In genomic region chr12:65895759-65896656, GRCh38 we compare ENCODE assay signal across 13 cellular contexts.
DNase-seq lines count a peak whose midpoint lies in the region; ATAC-seq and TF ChIP-seq lines count a peak whose summit lies in the region.
"Had no signal": no experiment of that assay in that cellular context is flagged by ENCODE, and none has a peak within 500 bp of the region (broad histone marks: within the 10 kb centered on the region; RNA-seq: fewer than 3 reads in every experiment).

No MANE protein-coding gene starts in this region.

- no TSS peak for BruUV-seq in Panc1 (replicated peaks; lab: Mats Ljungman, UMichigan)

- intact Hi-C loops in Panc1 (cut with micrococcal nuclease; ENCODE audit: unreplicated experiment): loop anchor here (5.0 kb wide), 1 partner anchor 191 kb away; no protein-coding TSS in a partner anchor
- intact Hi-C loops in activated CD4-positive, alpha-beta T cell treated with anti-CD3 and anti-CD28 coated beads, Interleukin-2, amount 10 ng/mL, durations not matched to agents 24 days and 14 days (cut with micrococcal nuclease): no loop called here
- intact Hi-C loops in posterior cingulate gyrus (cut with DNase I): no loop called here

- H3K4me3 ChIP-seq in Panc1 (ENCODE audit: low read depth in 2 of 2, low read length in 2 of 2) (peak overlapping the region; percentile 6 to 38; a peak in 2 of 4 replicates), neuron (ENCODE audit: low read length) (peak overlapping the region; percentile 7)
- H3K4me3 ChIP-seq: spleen had no signal

- H2AFZ ChIP-seq in neuron (ENCODE audit: low read depth, low read length): peak overlapping the region; percentile 85

- H3K9me3 Mint-ChIP-seq in activated CD4-positive, alpha-beta T cell treated with anti-CD3 and anti-CD28 coated beads, Interleukin-2, amount 10 ng/mL, durations not matched to agents 24 days and 14 days: no peaks in the 10 kb centered on the region

- peak; percentile 96 for DNase-seq in Caki2 (ENCODE audit: low read depth)
- no peak for DNase-seq in Panc1 (ENCODE audit: low read depth, low spot score)
- DNase-seq in foreskin keratinocyte: no peak
- no peak for DNase-seq in activated CD4-positive, alpha-beta T cell treated with anti-CD3 and anti-CD28 coated beads, Interleukin-2, amount 10 ng/mL, durations not matched to agents 24 days and 14 days
- no peak for DNase-seq in posterior cingulate gyrus
- DNase-seq: activated CD4-positive, alpha-beta T cell treated with anti-CD3 and anti-CD28 coated beads for 36 hours; activated naive CD4-positive, alpha-beta T cell treated with Interleukin-2 at 50 U/mL for 16 hours; NCI-H2081 treated with DMSO at 0.1 percent for 48 hours; spleen had no signal

- no peaks in the 10 kb centered on the region for H3K9me3 ChIP-seq in Panc1 (ENCODE audit: control insufficient read depth, insufficient read depth, low read depth, low read length)
- H3K9me3 ChIP-seq in neuron (ENCODE audit: low read length): no peaks in the 10 kb centered on the region
- H3K9me3 ChIP-seq: spleen had no signal

- TF ChIP-seq CTCF in Panc1 (IDR thresholded peaks at IDR 0.05): no peak
- TF ChIP-seq CTCF in foreskin keratinocyte (conservative IDR thresholded peaks at IDR 0.05): no peak

- ATAC-seq in Panc1 (peak; percentile 36), foreskin keratinocyte (no peak), HG02763 (IDR thresholded peaks at IDR 0.05; ENCODE audit: unreplicated experiment) (no peak), GM21576 (IDR thresholded peaks at IDR 0.05; ENCODE audit: unreplicated experiment) (no peak)
- ATAC-seq: activated CD4-positive, alpha-beta T cell treated with anti-CD3 and anti-CD28 coated beads for 36 hours; Right ventricle myocardium inferior had no signal

- H3K36me3 Mint-ChIP-seq in activated CD4-positive, alpha-beta T cell treated with anti-CD3 and anti-CD28 coated beads, Interleukin-2, amount 10 ng/mL, durations not matched to agents 24 days and 14 days (ENCODE audit: low read depth): no peaks in the 10 kb centered on the region

- H3K27ac ChIP-seq in Panc1 (ENCODE audit: low read length): peak overlapping the region; percentile 100
- H3K27ac ChIP-seq in foreskin keratinocyte: peak overlapping the region; percentile 5
- H3K27ac ChIP-seq: spleen had no signal

- H3K36me3 ChIP-seq in Panc1 (ENCODE audit: control insufficient read depth, insufficient read depth, low read length) (no peaks in the 10 kb centered on the region), neuron (ENCODE audit: insufficient read depth, low read length) (no peaks in the 10 kb centered on the region)
- H3K36me3 ChIP-seq: spleen had no signal

- no peaks in the 10 kb centered on the region for H3K27me3 ChIP-seq in Panc1 (ENCODE audit: control insufficient read depth, insufficient read depth, low read length)
- no peaks in the 10 kb centered on the region for H3K27me3 ChIP-seq in foreskin keratinocyte
- H3K27me3 ChIP-seq in neuron (ENCODE audit: insufficient read depth, low read length): no peaks in the 10 kb centered on the region

- in situ Hi-C loops in Caki2 (cut with HindIII; ENCODE audit: low pct_unique_long_range_greater_than_20kb, low sequenced_read_pairs) (no loop called here), Panc1 (cut with HindIII; ENCODE audit: low pct_unique_long_range_greater_than_20kb, low sequenced_read_pairs) (no loop called here)

- H3K4me1 ChIP-seq in Panc1 (ENCODE audit: control insufficient read depth, insufficient read depth, low read length) (peaks cover 97% of the 10 kb centered on the region), foreskin keratinocyte (peaks cover 52% of the 10 kb centered on the region), neuron (ENCODE audit: insufficient read depth, low read length) (peaks cover 43% of the 10 kb centered on the region)

- H3K27ac Mint-ChIP-seq in activated CD4-positive, alpha-beta T cell treated with anti-CD3 and anti-CD28 coated beads, Interleukin-2, amount 10 ng/mL, durations not matched to agents 24 days and 14 days: no peak overlapping the region
- H3K27ac Mint-ChIP-seq: activated CD4-positive, alpha-beta T cell treated with anti-CD3 and anti-CD28 coated beads for 36 hours had no signal

- peaks cover 17% of the 10 kb centered on the region for H3K27me3 Mint-ChIP-seq in activated CD4-positive, alpha-beta T cell treated with anti-CD3 and anti-CD28 coated beads, Interleukin-2, amount 10 ng/mL, durations not matched to agents 24 days and 14 days

- H3K4me3 Mint-ChIP-seq in activated CD4-positive, alpha-beta T cell treated with anti-CD3 and anti-CD28 coated beads, Interleukin-2, amount 10 ng/mL, durations not matched to agents 24 days and 14 days: no peak overlapping the region
- H3K4me3 Mint-ChIP-seq: activated CD4-positive, alpha-beta T cell treated with anti-CD3 and anti-CD28 coated beads for 36 hours had no signal

- POLR2A ChIA-PET in Panc1 (lab: Charles Lee): interaction anchor here (0.6 kb wide), 1 partner anchor 17 kb away, joined by 4 read pairs; no protein-coding TSS in a partner anchor

- no peaks in the 10 kb centered on the region for H3K4me1 Mint-ChIP-seq in activated CD4-positive, alpha-beta T cell treated with anti-CD3 and anti-CD28 coated beads, Interleukin-2, amount 10 ng/mL, durations not matched to agents 24 days and 14 days
- H3K4me1 Mint-ChIP-seq: activated CD4-positive, alpha-beta T cell treated with anti-CD3 and anti-CD28 coated beads for 36 hours had no signal

- CTCF ChIA-PET in Panc1 (lab: Charles Lee): no interaction called here
